In the genomic region with DNA sequence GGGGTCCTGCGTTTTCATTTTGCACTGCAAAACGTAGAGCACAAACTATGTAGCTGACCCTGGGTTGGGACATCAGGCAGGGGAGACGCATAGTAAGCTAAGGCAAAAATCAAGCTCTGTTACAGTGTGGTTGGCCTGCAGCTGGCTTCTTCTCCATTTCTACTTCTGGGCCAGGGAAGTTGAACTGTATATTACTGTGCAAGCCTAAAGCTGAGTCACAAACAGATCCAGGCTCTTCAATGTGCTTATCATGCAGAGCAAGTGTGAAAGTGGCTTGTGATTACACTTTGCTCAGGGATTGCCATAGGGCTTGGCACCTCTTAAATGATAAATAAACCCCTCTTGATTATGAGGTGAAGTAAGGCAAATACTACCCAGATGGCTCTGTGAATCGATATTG, we compare ENCODE assay signal across 22 cellular contexts. TPM values are rescaled to one million over a fixed set of nuclear protein-coding genes. Genes with fewer than 3 reads are reported as not detected.
DNase-seq lines count a peak whose midpoint lies in the region; ATAC-seq and TF ChIP-seq lines count a peak whose summit lies in the region.
"Had no signal": no experiment of that assay in that cellular context is flagged by ENCODE, and none has a peak within 500 bp of the region (broad histone marks: within the 10 kb centered on the region; RNA-seq: fewer than 3 reads in every experiment).

No MANE protein-coding gene starts in this region.

- no peak overlapping the region for H3K14ac ChIP-seq in mesenchymal stem cell (ENCODE audit: low read length in 2 of 2)

- no peaks in the 10 kb centered on the region for H3K79me1 ChIP-seq in mesenchymal stem cell (replicated peaks; ENCODE audit: low read length, poor library complexity, severe bottlenecking)

- no peak overlapping the region for H2AFZ ChIP-seq in mesenchymal stem cell (ENCODE audit: low read depth, low read length)

- H2BK15ac ChIP-seq in mesenchymal stem cell (ENCODE audit: low read depth, poor library complexity, severe bottlenecking): no peak overlapping the region

- H3K4me2 ChIP-seq in mesenchymal stem cell (ENCODE audit: low read length, poor library complexity, severe bottlenecking): no peak overlapping the region
- H3K4me2 ChIP-seq: SK-N-SH had no signal

- ATAC-seq in activated naive CD4-positive, alpha-beta T cell treated with anti-CD3 and anti-CD28 coated beads, Interleukin-2, amount 50 U/mL, for 72 hours: no peak
- no peak for ATAC-seq in psoas muscle
- ATAC-seq: activated CD8-positive, alpha-beta T cell treated with anti-CD3 and anti-CD28 coated beads for 36 hours; natural killer cell treated with Interleukin-12 subunit alpha and Interleukin-12 subunit beta and Interleukin-15 and Interleukin-18, amount 100 ng/mL, for 72 hours; PC-3 had no signal

- H3K9me3 Mint-ChIP-seq in activated naive CD4-positive, alpha-beta T cell treated with anti-CD3 and anti-CD28 coated beads, Interleukin-2, amount 50 U/mL, for 72 hours: no peaks in the 10 kb centered on the region
- H3K9me3 Mint-ChIP-seq: activated CD8-positive, alpha-beta T cell treated with anti-CD3 and anti-CD28 coated beads for 36 hours; IgD-negative memory B cell; natural killer cell treated with Interleukin-12 subunit alpha and Interleukin-12 subunit beta and Interleukin-15 and Interleukin-18, amount 100 ng/mL, for 72 hours had no signal

- no peak overlapping the region for H2AK5ac ChIP-seq in mesenchymal stem cell (ENCODE audit: low read length, severe bottlenecking)

- H3K4me1 ChIP-seq in mesenchymal stem cell (ENCODE audit: control insufficient read depth, insufficient read depth, low read depth, low read length) (no peaks in the 10 kb centered on the region), psoas muscle (no peaks in the 10 kb centered on the region)

- no peaks in the 10 kb centered on the region for H3K36me3 ChIP-seq in mesenchymal stem cell (ENCODE audit: control insufficient read depth in 1 of 2, insufficient read depth in 2 of 2, low read depth in 1 of 2, low read length in 2 of 2)
- no peaks in the 10 kb centered on the region for H3K36me3 ChIP-seq in psoas muscle (ENCODE audit: insufficient read depth in 1 of 2, low read depth in 1 of 2)

- H3K18ac ChIP-seq in mesenchymal stem cell (ENCODE audit: low read depth in 1 of 2, low read length in 2 of 2): peak overlapping the region in 1 of 2 experiments; percentile 54

- TF ChIP-seq CTCF in choroid plexus epithelial cell (conservative IDR thresholded peaks at IDR 0.05; ENCODE audit: low read depth, low read length): no peak
- no peak for TF ChIP-seq CTCF in psoas muscle (IDR thresholded peaks at IDR 0.05)

- H4K91ac ChIP-seq in mesenchymal stem cell (ENCODE audit: low read length): no peak overlapping the region

- H3K36me3 Mint-ChIP-seq in activated naive CD4-positive, alpha-beta T cell treated with anti-CD3 and anti-CD28 coated beads, Interleukin-2, amount 50 U/mL, for 72 hours: no peaks in the 10 kb centered on the region
- H3K36me3 Mint-ChIP-seq: IgD-negative memory B cell; natural killer cell treated with Interleukin-12 subunit alpha and Interleukin-12 subunit beta and Interleukin-15 and Interleukin-18, amount 100 ng/mL, for 72 hours had no signal

- H3K27ac ChIP-seq in mesenchymal stem cell (ENCODE audit: low read length, poor library complexity, severe bottlenecking) (no peak overlapping the region), psoas muscle (no peak overlapping the region)
- H3K27ac ChIP-seq: C4-2B had no signal

- H3K4me3 ChIP-seq in choroid plexus epithelial cell (ENCODE audit: low read depth, low read length) (no peak overlapping the region), mesenchymal stem cell (ENCODE audit: insufficient read depth in 1 of 2, low read depth in 1 of 2, low read length in 2 of 2) (no peak overlapping the region), psoas muscle (no peak overlapping the region)

- H3K27ac Mint-ChIP-seq in activated naive CD4-positive, alpha-beta T cell treated with anti-CD3 and anti-CD28 coated beads, Interleukin-2, amount 50 U/mL, for 72 hours: no peak overlapping the region
- H3K27ac Mint-ChIP-seq: activated CD8-positive, alpha-beta T cell treated with anti-CD3 and anti-CD28 coated beads for 36 hours; endodermal cell; natural killer cell treated with Interleukin-12 subunit alpha and Interleukin-12 subunit beta and Interleukin-15 and Interleukin-18, amount 100 ng/mL, for 72 hours had no signal

- H4K8ac ChIP-seq in mesenchymal stem cell (ENCODE audit: low read length): no peak overlapping the region

- DNase-seq in NCI-H146 treated with DMSO at 0.1 percent for 48 hours (lab: John Stamatoyannopoulos, UW; ENCODE audit: unreplicated experiment) (peak; percentile 50), NCI-H146 (lab: John Stamatoyannopoulos, UW) (no peak), MV-4-11 (lab: John Stamatoyannopoulos, UW) (peak; percentile 69), choroid plexus epithelial cell (ENCODE audit: low read depth) (peak; percentile 64), mesenchymal stem cell (peak; percentile 59), posterior vena cava (ENCODE audit: low spot score) (no peak), psoas muscle (no peak)
- DNase-seq in activated naive CD4-positive, alpha-beta T cell treated with anti-CD3 and anti-CD28 coated beads, Interleukin-2, amount 50 U/mL, for 72 hours (ENCODE audit: low spot score in 2 of 2): no peak
- DNase-seq: activated CD8-positive, alpha-beta T cell treated with anti-CD3 and anti-CD28 coated beads for 36 hours; caudate nucleus; endodermal cell; foreskin melanocyte; NCI-H1436; NCI-H446; PC-3; SK-N-SH; stimulated activated naive CD4-positive, alpha-beta T cell had no signal

- no peak overlapping the region for H2BK5ac ChIP-seq in mesenchymal stem cell (ENCODE audit: low read depth, low read length, poor library complexity, severe bottlenecking)

- H2BK120ac ChIP-seq in mesenchymal stem cell (ENCODE audit: low read depth, low read length): no peak overlapping the region

- WGBS in mesenchymal stem cell: 38% methylated on average over 3 of the region's 4 CpGs
- 64 to 84% (median 68%) methylated on average over 4 of the region's 4 CpGs for WGBS in psoas muscle, 3 donors

- H2BK12ac ChIP-seq in mesenchymal stem cell (ENCODE audit: low read length in 2 of 2): no peak overlapping the region

- H3K9ac ChIP-seq in mesenchymal stem cell (ENCODE audit: low read length): no peak overlapping the region
- H3K9ac ChIP-seq: SK-N-SH had no signal

- intact Hi-C loops in posterior vena cava (cut with DNase I): no loop called here
- intact Hi-C loops in psoas muscle (cut with DNase I): no loop called here

- H3K4ac ChIP-seq in mesenchymal stem cell (ENCODE audit: low read depth in 1 of 2, low read length in 2 of 2): no peak overlapping the region

- H3K9me3 ChIP-seq in mesenchymal stem cell (ENCODE audit: control insufficient read depth, low read length): no peaks in the 10 kb centered on the region
- no peaks in the 10 kb centered on the region for H3K9me3 ChIP-seq in psoas muscle
- H3K9me3 ChIP-seq: SK-N-SH had no signal

- no peaks in the 10 kb centered on the region for H3K27me3 ChIP-seq in mesenchymal stem cell (ENCODE audit: control insufficient read depth in 1 of 2, insufficient read depth in 1 of 2, low read length in 2 of 2)
- H3K27me3 ChIP-seq in psoas muscle (ENCODE audit: insufficient read depth in 3 of 3, low read length in 2 of 3): peaks cover 0 to 3% (median 0%) of the 10 kb centered on the region in 3 donors

- no peak overlapping the region for H3K23ac ChIP-seq in mesenchymal stem cell (ENCODE audit: low read length in 2 of 2)

RNA-seq across cellular contexts. Expression of a gene that starts 40.4 kb away (rescaled TPM):
- 0.15 TPM for polyA plus RNA-seq in mesenchymal stem cell (2013, experiment 1 of 2)
- 0.04 TPM for polyA plus RNA-seq in mesenchymal stem cell (2013, experiment 2 of 2)
- not detected for total RNA-seq in activated naive CD4-positive, alpha-beta T cell treated with anti-CD3 and anti-CD28 coated beads, Interleukin-2, amount 50 U/mL, for 72 hours
- total RNA-seq in posterior vena cava: not detected
- not detected for total RNA-seq in psoas muscle
- not detected for polyA plus RNA-seq in psoas muscle
- total RNA-seq: A172; activated CD8-positive, alpha-beta T cell treated with anti-CD3 and anti-CD28 coated beads for 36 hours; natural killer cell treated with Interleukin-12 subunit alpha and Interleukin-12 subunit beta and Interleukin-15 and Interleukin-18, amount 100 ng/mL, for 72 hours had no signal
- polyA plus RNA-seq: adipose tissue, IgD-negative memory B cell, SK-N-SH had no signal

Comparison
In these comparisons a context has a peak if more than half of its experiments do, and no peak if none do; other contexts are left out.
1. DNase-seq: peak in NCI-H146 treated with DMSO at 0.1 percent for 48 hours (single experiment), MV-4-11 (single experiment), choroid plexus epithelial cell (single experiment) and mesenchymal stem cell (single experiment); none in NCI-H146 (single experiment), activated naive CD4-positive, alpha-beta T cell treated with anti-CD3 and anti-CD28 coated beads, Interleukin-2, amount 50 U/mL, for 72 hours (0 of 2), posterior vena cava (single experiment) and psoas muscle (0 of 2).